ENCODE assay signal across 23 cellular contexts in genomic region chr2:84619784-84620371, GRCh38.
"Had no signal": no experiment of that assay in that cellular context is flagged by ENCODE, and none has a peak within 500 bp of the region (broad histone marks: within the 10 kb centered on the region; RNA-seq: fewer than 3 reads in every experiment).

No MANE protein-coding gene starts in this region.

- H3K9me3 ChIP-seq: SJCRH30 had no signal

- DNase-seq: IMR-90; Karpas-422; KG1; MG63; NCI-H1092; NCI-H1105 treated with DMSO at 0.1 percent for 48 hours; NCI-H1417 treated with DMSO at 0.1 percent for 48 hours; NCI-H146; NCI-H1694 treated with DMSO at 0.1 percent for 48 hours; NCI-H1930; NCI-H2081; NCI-H2107; NCI-H2227 treated with DMSO at 0.1 percent for 48 hours; NCI-H526; NK-92 treated with Interleukin-12 subunit alpha and Interleukin-12 subunit beta, amount 100 ng/mL, for 24 hours; PC-3; SHP77; SJCRH30; T-helper 1 cell had no signal

- H3K27ac ChIP-seq: RWPE1, SJCRH30 had no signal

- H3K27me3 ChIP-seq: MG63, SJCRH30 had no signal

- H3K4me3 ChIP-seq: MG63, SJCRH30 had no signal

- FAIRE-seq: HepG2 had no signal

- ATAC-seq: HepG2, Panc1, PC-3, SK-N-SH treated with all-trans-retinoic acid at 6 μM for 48 hours had no signal

- H3K4me1 ChIP-seq: SJCRH30 had no signal

- H3K36me3 ChIP-seq: MG63, SJCRH30 had no signal
